ENCODE assay signal across 8 cellular contexts in genomic region chr15:74461847-74462511, GRCh38. TPM values are rescaled to one million over a fixed set of nuclear protein-coding genes. Genes with fewer than 3 reads are reported as not detected.
A peak's percentile ranks its signal among the peaks of the same experiment; 100 is the strongest.
DNase-seq lines count a peak whose midpoint lies in the region; ATAC-seq and TF ChIP-seq lines count a peak whose summit lies in the region.

No MANE protein-coding gene starts in this region.

- intact Hi-C loops in mammary epithelial cell (cut with micrococcal nuclease) = loop anchor here (1.0 to 2.0 kb wide), 4 partner anchors 79 to 154 kb away; no protein-coding TSS in a partner anchor

- H3K36me3 Mint-ChIP-seq in CD4-positive, CD25-positive, alpha-beta regulatory T cell = peaks cover 26% of the 10 kb centered on the region
- H3K36me3 Mint-ChIP-seq in naive B cell = peaks cover 8 to 16% of the 10 kb centered on the region in 2 donors

- peak overlapping the region; percentile 100 for H2AFZ ChIP-seq in mammary epithelial cell (ENCODE audit: low read depth, low read length)

- TF ChIP-seq CTCF in mammary epithelial cell (conservative IDR thresholded peaks at IDR 0.05 in 1 of 2, IDR thresholded peaks at IDR 0.05 in 1 of 2; ENCODE audit: extremely low read depth in 1 of 2, insufficient read depth in 1 of 2, low read depth in 1 of 2, low read length in 2 of 2) = no peak

- H4K20me1 ChIP-seq in mammary epithelial cell (ENCODE audit: insufficient read depth, low read length) = no peaks in the 10 kb centered on the region

- ATAC-seq in CD4-positive, CD25-positive, alpha-beta regulatory T cell (ENCODE audit: low read depth in 2 of 2) = no peak
- ATAC-seq in naive B cell (ENCODE audit: low read depth in 2 of 2) = no peak
- ATAC-seq in GM18502 (IDR thresholded peaks at IDR 0.05; ENCODE audit: poor library complexity, unreplicated experiment) = no peak
- no peak for ATAC-seq in HG03521 (IDR thresholded peaks at IDR 0.05; ENCODE audit: unreplicated experiment)

- H3K27ac Mint-ChIP-seq in CD4-positive, CD25-positive, alpha-beta regulatory T cell = peak overlapping the region in 2 of 3 donors; percentile 91 to 92
- H3K27ac Mint-ChIP-seq in naive B cell = peak overlapping the region; percentile 87 to 98 (median 95)

- H3K4me3 Mint-ChIP-seq in CD4-positive, CD25-positive, alpha-beta regulatory T cell = peak overlapping the region; percentile 94 to 99 (median 96)
- peak overlapping the region; percentile 76 to 97 (median 92) for H3K4me3 Mint-ChIP-seq in naive B cell

- peaks cover 12% of the 10 kb centered on the region for H3K4me1 ChIP-seq in CD4-positive, CD25-positive, alpha-beta regulatory T cell (ENCODE audit: control insufficient read depth, insufficient read depth, low read length, poor library complexity, severe bottlenecking)
- H3K4me1 ChIP-seq in mammary epithelial cell (ENCODE audit: insufficient read depth, low read length) = peaks cover 13% of the 10 kb centered on the region

- WGBS in mammary epithelial cell (ENCODE audit: low coverage, missing lambda C conversion rate) = 14% methylated on average over 8 of the region's 8 CpGs

- peaks cover 31 to 59% (median 44%) of the 10 kb centered on the region in 4 donors for H3K4me1 Mint-ChIP-seq in CD4-positive, CD25-positive, alpha-beta regulatory T cell
- peaks cover 40 to 56% (median 54%) of the 10 kb centered on the region in 3 donors for H3K4me1 Mint-ChIP-seq in naive B cell

- H3K4me2 ChIP-seq in mammary epithelial cell (ENCODE audit: insufficient read depth, low read depth, low read length) = peak overlapping the region; percentile 81

- DNase-seq in CD4-positive, CD25-positive, alpha-beta regulatory T cell = peak in 1 of 3 donors; percentile 3
- no peak for DNase-seq in mammary epithelial cell
- DNase-seq in naive B cell = no peak
- no peak for DNase-seq in C1 segment of cervical spinal cord (lab: John Stamatoyannopoulos, UW)
- DNase-seq in activated CD4-positive, alpha-beta T cell treated with anti-CD3 and anti-CD28 coated beads, Interleukin-2, amount 50 U/mL, for 1 hour = no peak

- in situ Hi-C loops in mammary epithelial cell (cut with MboI; ENCODE audit: low sequenced_read_pairs in 2 of 2) = loop anchor here in 1 of 2 donors (5.0 kb wide), 1 partner anchor 80 kb away; the partner anchor contains the start of gene ARID3B

- BruUV-seq in mammary epithelial cell (replicated peaks; lab: Mats Ljungman, UMichigan) = no TSS peak

- CTCF ChIA-PET in mammary epithelial cell (lab: Charles Lee; ENCODE audit: low non-redundant PET) = interaction anchor here (0.6 kb wide), 2 partner anchors 30 to 79 kb away, joined by 10 read pairs; partner anchors contain the start of gene ARID3B

- dilution Hi-C loops in mammary epithelial cell (cut with HindIII; ENCODE audit: low sequenced_read_pairs) = loop anchor here (5.0 kb wide), 1 partner anchor 85 kb away; no protein-coding TSS in a partner anchor

- peak overlapping the region; percentile 84 for H3K4me3 ChIP-seq in CD4-positive, CD25-positive, alpha-beta regulatory T cell (ENCODE audit: low read depth, low read length)
- H3K4me3 ChIP-seq in mammary epithelial cell (replicated peaks in 1 of 3; ENCODE audit: insufficient read depth in 1 of 3, low read depth in 2 of 3, low read length in 3 of 3) = peak overlapping the region; percentile 63 to 96 (median 94)

- H3K9me3 ChIP-seq in CD4-positive, CD25-positive, alpha-beta regulatory T cell (ENCODE audit: control insufficient read depth in 2 of 2, low read length in 2 of 2) = no peaks in the 10 kb centered on the region
- H3K9me3 ChIP-seq in KOPT-K1 (ENCODE audit: insufficient read depth, low read length, poor library complexity, severe bottlenecking) (no peaks in the 10 kb centered on the region), mammary epithelial cell (replicated peaks; ENCODE audit: insufficient read depth, low read length) (no peaks in the 10 kb centered on the region)

- no peaks in the 10 kb centered on the region for H3K27me3 ChIP-seq in CD4-positive, CD25-positive, alpha-beta regulatory T cell (ENCODE audit: control insufficient read depth, insufficient read depth, low read length)
- no peaks in the 10 kb centered on the region for H3K27me3 ChIP-seq in mammary epithelial cell (ENCODE audit: insufficient read depth, low read length)

- H3K9ac ChIP-seq in mammary epithelial cell (ENCODE audit: insufficient read depth, low read length) = peak overlapping the region; percentile 95

- peaks cover 5% of the 10 kb centered on the region for H3K27me3 Mint-ChIP-seq in CD4-positive, CD25-positive, alpha-beta regulatory T cell
- H3K27me3 Mint-ChIP-seq in naive B cell = no peaks in the 10 kb centered on the region

- H3K9me3 Mint-ChIP-seq in CD4-positive, CD25-positive, alpha-beta regulatory T cell = peaks cover 0 to 6% (median 0%) of the 10 kb centered on the region in 7 donors
- peaks cover 0 to 2% (median 0%) of the 10 kb centered on the region in 7 donors for H3K9me3 Mint-ChIP-seq in naive B cell

- no peak overlapping the region for H3K27ac ChIP-seq in CD4-positive, CD25-positive, alpha-beta regulatory T cell (ENCODE audit: insufficient read depth, low read length, poor library complexity, severe bottlenecking)
- peak overlapping the region; percentile 95 for H3K27ac ChIP-seq in KOPT-K1 (ENCODE audit: low read depth, low read length, poor library complexity, severe bottlenecking)
- H3K27ac ChIP-seq in mammary epithelial cell (ENCODE audit: insufficient read depth, low read depth, low read length) = peak overlapping the region; percentile 82

- H3K36me3 ChIP-seq in CD4-positive, CD25-positive, alpha-beta regulatory T cell (ENCODE audit: control insufficient read depth, insufficient read depth, low read length) = peaks cover 13% of the 10 kb centered on the region
- peaks cover 5% of the 10 kb centered on the region; the same call in 1 of the 2 replicates for H3K36me3 ChIP-seq in KOPT-K1 (ENCODE audit: insufficient read depth, low read length)
- H3K36me3 ChIP-seq in mammary epithelial cell (ENCODE audit: insufficient read depth, low read length) = peaks cover 1% of the 10 kb centered on the region

- H3K79me2 ChIP-seq in mammary epithelial cell (ENCODE audit: insufficient read depth, low read length) = peaks cover 29% of the 10 kb centered on the region

RNA-seq across cellular contexts. Expression of gene UBL7, which starts 1.0 kb away (rescaled TPM):
- 30.9 TPM for total RNA-seq in CD4-positive, CD25-positive, alpha-beta regulatory T cell
- 100 to 1,000 TPM; 123 to 177 (median 144) TPM for polyA plus RNA-seq in CD4-positive, CD25-positive, alpha-beta regulatory T cell
- 10 to 100 TPM; 36.4 to 41.7 TPM for total RNA-seq in mammary epithelial cell
- polyA plus RNA-seq in mammary epithelial cell (42.9 TPM), naive B cell (ENCODE audit: low read depth in 6 of 6) (100 to 1,000 TPM; 113 to 143 (median 134) TPM)
- polyA minus RNA-seq in mammary epithelial cell = 43.0 TPM

RNA-seq across cellular contexts. Expression of gene SEMA7A, which starts 28.2 kb away (rescaled TPM):
- 5.0 TPM for total RNA-seq in CD4-positive, CD25-positive, alpha-beta regulatory T cell
- polyA plus RNA-seq in CD4-positive, CD25-positive, alpha-beta regulatory T cell = under 1 TPM in 3 of 4 donors, not detected in 1; 0.09 to 0.39 (median 0.11) TPM
- total RNA-seq in mammary epithelial cell = 10 to 100 TPM in 1 of 2 donors, 1 to 10 TPM in 1; 4.2 to 17.5 TPM
- polyA plus RNA-seq in mammary epithelial cell (10.0 TPM), naive B cell (ENCODE audit: low read depth in 6 of 6) (1 to 10 TPM in 2 of 6 donors, under 1 TPM in 3, not detected in 1; 0.10 to 1.5 (median 0.62) TPM)
- 10.5 TPM for polyA minus RNA-seq in mammary epithelial cell
